Comparison of ENCODE assay signal across 8 cellular contexts in genomic region chr1:46133181-46133658, GRCh38. TPM values are rescaled to one million over a fixed set of nuclear protein-coding genes. Genes with fewer than 3 reads are reported as not detected.
DNase-seq lines count a peak whose midpoint lies in the region; ATAC-seq, FAIRE-seq and TF ChIP-seq lines count a peak whose summit lies in the region.

No MANE protein-coding gene starts in this region.

- peaks cover 8% of the 10 kb centered on the region for H3F3A ChIP-seq in GM23338 (replicated peaks; ENCODE audit: low read depth)

- peak overlapping the region; percentile 90; the same call in 1 of the 2 replicates for H2AFZ ChIP-seq in GM23338

- peak overlapping the region; percentile 85 for H3K4me3 Mint-ChIP-seq in activated T-cell treated with anti-CD3 and anti-CD28 coated beads, Interleukin-2, amount 50 U/mL, for 24 hours
- peak overlapping the region; percentile 93 for H3K4me3 Mint-ChIP-seq in GM23338

- H3K4me1 Mint-ChIP-seq in activated T-cell treated with anti-CD3 and anti-CD28 coated beads, Interleukin-2, amount 50 U/mL, for 24 hours (ENCODE audit: low read depth), result peaks cover 35% of the 10 kb centered on the region
- peaks cover 27% of the 10 kb centered on the region for H3K4me1 Mint-ChIP-seq in GM23338

- in situ Hi-C loops in astrocyte of the spinal cord (cut with HindIII; ENCODE audit: low sequenced_read_pairs), result no loop called here

- H3K4me2 ChIP-seq in GM23338, result peak overlapping the region; percentile 85

- H3K9me2 ChIP-seq in GM23338 (ENCODE audit: insufficient read depth), result no peaks in the 10 kb centered on the region

- H3K27me3 ChIP-seq in GM23338 (ENCODE audit: insufficient read depth), result peaks cover 18% of the 10 kb centered on the region

- peaks cover 2% of the 10 kb centered on the region for H3K36me3 Mint-ChIP-seq in activated T-cell treated with anti-CD3 and anti-CD28 coated beads, Interleukin-2, amount 50 U/mL, for 24 hours (ENCODE audit: low read depth)
- no peaks in the 10 kb centered on the region for H3K36me3 Mint-ChIP-seq in GM23338 (ENCODE audit: low read depth)

- H4K20me1 ChIP-seq in GM23338 (replicated peaks; ENCODE audit: insufficient read depth), result no peaks in the 10 kb centered on the region

- no peak for TF ChIP-seq CTCF in GM23338 (conservative IDR thresholded peaks at IDR 0.05; ENCODE audit: low read depth in 2 of 2)
- no peak for TF ChIP-seq CTCF in astrocyte of the spinal cord (IDR thresholded peaks at IDR 0.05; ENCODE audit: low read depth, low read length)
- TF ChIP-seq CTCF in kidney (IDR thresholded peaks at IDR 0.05; ENCODE audit: borderline replicate concordance, extremely low read depth, insufficient read depth), result no peak

- DNase-seq in activated T-cell treated with anti-CD3 and anti-CD28 coated beads, Interleukin-2, amount 50 U/mL, for 24 hours, result no peak
- no peak for DNase-seq in activated T-cell treated with anti-CD3 and anti-CD28 coated beads, Interleukin-2, amount 50 U/mL, for 48 hours
- DNase-seq in GM23338 (ENCODE audit: low spot score), result no peak
- DNase-seq in Kasumi-1 (lab: John Stamatoyannopoulos, UW), result peak; percentile 74 to 82
- DNase-seq in astrocyte of the spinal cord (ENCODE audit: low read depth, low spot score), result no peak
- no peak for DNase-seq in kidney
- peak in 23 of 49 donors; percentile 30 to 97 (median 83) for DNase-seq in substantia nigra (lab: John Stamatoyannopoulos, UW)
- DNase-seq in NCI-H2227 treated with DMSO at 0.1 percent for 48 hours (lab: John Stamatoyannopoulos, UW), result no peak

- H3K27me3 Mint-ChIP-seq in activated T-cell treated with anti-CD3 and anti-CD28 coated beads, Interleukin-2, amount 50 U/mL, for 24 hours, result peaks cover 62% of the 10 kb centered on the region
- peaks cover 9% of the 10 kb centered on the region for H3K27me3 Mint-ChIP-seq in GM23338 (ENCODE audit: insufficient read depth, low read depth, poor library complexity)

- H3K36me3 ChIP-seq in GM23338 (ENCODE audit: insufficient read depth), result no peaks in the 10 kb centered on the region
- no peaks in the 10 kb centered on the region for H3K36me3 ChIP-seq in kidney (ENCODE audit: control insufficient read depth in 1 of 2, insufficient read depth in 2 of 2, low read length in 2 of 2)

- FAIRE-seq in kidney (lab: Jason Lieb, UNC), result no peak

- peak overlapping the region; percentile 52 to 78 for H3K9ac ChIP-seq in kidney (ENCODE audit: low read length in 2 of 2)

- H3K9me3 Mint-ChIP-seq in activated T-cell treated with anti-CD3 and anti-CD28 coated beads, Interleukin-2, amount 50 U/mL, for 24 hours, result no peaks in the 10 kb centered on the region
- H3K9me3 Mint-ChIP-seq in GM23338, result no peaks in the 10 kb centered on the region

- H3K27ac ChIP-seq in GM23338 (ENCODE audit: low read depth) (peak overlapping the region; percentile 91), kidney (ENCODE audit: low read depth in 2 of 2, low read length in 2 of 2) (peak overlapping the region; percentile 85 to 92), substantia nigra (ENCODE audit: low read depth, low read length, poor library complexity, severe bottlenecking) (peak overlapping the region; percentile 93)

- peak overlapping the region; percentile 91 for H3K4me3 ChIP-seq in GM23338
- H3K4me3 ChIP-seq in astrocyte of the spinal cord (ENCODE audit: low read depth, low read length), result peak overlapping the region; percentile 71
- H3K4me3 ChIP-seq in kidney (ENCODE audit: low read length in 2 of 2), result peak overlapping the region; percentile 53 to 91

- peak; percentile 76 for ATAC-seq in GM23338

- H3K9me3 ChIP-seq in kidney (ENCODE audit: control insufficient read depth in 1 of 2, low read length in 2 of 2), result no peaks in the 10 kb centered on the region

- peaks cover 18% of the 10 kb centered on the region for H3K79me2 ChIP-seq in GM23338 (replicated peaks; ENCODE audit: insufficient read depth)

- intact Hi-C loops in kidney (cut with DNase I), result no loop called here

- H3K4me1 ChIP-seq in GM23338 (ENCODE audit: insufficient read depth) (peaks cover 23% of the 10 kb centered on the region), kidney (ENCODE audit: control insufficient read depth in 1 of 2, insufficient read depth in 1 of 2, low read depth in 1 of 2, low read length in 2 of 2) (peaks cover 7 to 8% of the 10 kb centered on the region in 2 donors)

- peak overlapping the region; percentile 97 for H3K27ac Mint-ChIP-seq in activated T-cell treated with anti-CD3 and anti-CD28 coated beads, Interleukin-2, amount 50 U/mL, for 24 hours
- H3K27ac Mint-ChIP-seq in GM23338, result peak overlapping the region; percentile 100

TF ChIP-seq in GM23338, 12 proteins besides CTCF, POLR2A, EP300 and RAD21:
- TF ChIP-seq, protein P1, sequence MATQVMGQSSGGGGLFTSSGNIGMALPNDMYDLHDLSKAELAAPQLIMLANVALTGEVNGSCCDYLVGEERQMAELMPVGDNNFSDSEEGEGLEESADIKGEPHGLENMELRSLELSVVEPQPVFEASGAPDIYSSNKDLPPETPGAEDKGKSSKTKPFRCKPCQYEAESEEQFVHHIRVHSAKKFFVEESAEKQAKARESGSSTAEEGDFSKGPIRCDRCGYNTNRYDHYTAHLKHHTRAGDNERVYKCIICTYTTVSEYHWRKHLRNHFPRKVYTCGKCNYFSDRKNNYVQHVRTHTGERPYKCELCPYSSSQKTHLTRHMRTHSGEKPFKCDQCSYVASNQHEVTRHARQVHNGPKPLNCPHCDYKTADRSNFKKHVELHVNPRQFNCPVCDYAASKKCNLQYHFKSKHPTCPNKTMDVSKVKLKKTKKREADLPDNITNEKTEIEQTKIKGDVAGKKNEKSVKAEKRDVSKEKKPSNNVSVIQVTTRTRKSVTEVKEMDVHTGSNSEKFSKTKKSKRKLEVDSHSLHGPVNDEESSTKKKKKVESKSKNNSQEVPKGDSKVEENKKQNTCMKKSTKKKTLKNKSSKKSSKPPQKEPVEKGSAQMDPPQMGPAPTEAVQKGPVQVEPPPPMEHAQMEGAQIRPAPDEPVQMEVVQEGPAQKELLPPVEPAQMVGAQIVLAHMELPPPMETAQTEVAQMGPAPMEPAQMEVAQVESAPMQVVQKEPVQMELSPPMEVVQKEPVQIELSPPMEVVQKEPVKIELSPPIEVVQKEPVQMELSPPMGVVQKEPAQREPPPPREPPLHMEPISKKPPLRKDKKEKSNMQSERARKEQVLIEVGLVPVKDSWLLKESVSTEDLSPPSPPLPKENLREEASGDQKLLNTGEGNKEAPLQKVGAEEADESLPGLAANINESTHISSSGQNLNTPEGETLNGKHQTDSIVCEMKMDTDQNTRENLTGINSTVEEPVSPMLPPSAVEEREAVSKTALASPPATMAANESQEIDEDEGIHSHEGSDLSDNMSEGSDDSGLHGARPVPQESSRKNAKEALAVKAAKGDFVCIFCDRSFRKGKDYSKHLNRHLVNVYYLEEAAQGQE (IDR thresholded peaks at IDR 0.05; ENCODE audit: unreplicated experiment), result no peak
- TF ChIP-seq POLR2AphosphoS5 (IDR thresholded peaks at IDR 0.05; ENCODE audit: low read depth), result peak; percentile 12; the same call in 1 of the 2 replicates
TF ChIP-seq in GM23338: peak in this region for 1.

RNA-seq across cellular contexts. Expression of gene PIK3R3, which starts 0.8 kb away (rescaled TPM):
- 8.0 and 8.6 TPM in 2 replicates for total RNA-seq in GM23338 (2014; rRNA removed; shearing (Covaris generic))
- polyA plus RNA-seq in GM23338 (2016; fragmentation: Nextera tagmentation; extraction: Ambion mirVana) (7.3 and 7.5 TPM in 2 replicates), kidney (ENCODE audit: insufficient read depth, low read depth, low replicate concordance) (9.7 TPM)
- total RNA-seq in kidney, result 44.2 TPM

RNA-seq across cellular contexts. Expression of gene TSPAN1, which starts 41.7 kb away (rescaled TPM):
- not detected in 2 replicates for total RNA-seq in GM23338 (2014; rRNA removed; shearing (Covaris generic))
- polyA plus RNA-seq in GM23338 (2016; fragmentation: Nextera tagmentation; extraction: Ambion mirVana), result not detected in 2 replicates
- total RNA-seq in kidney, result 578 TPM
- 518 TPM for polyA plus RNA-seq in kidney (ENCODE audit: insufficient read depth, low read depth, low replicate concordance)

RNA-seq across cellular contexts. Expression of gene P3R3URF, which starts 43.1 kb away (rescaled TPM):
- not detected in 2 replicates for total RNA-seq in GM23338 (2014; rRNA removed; shearing (Covaris generic))
- polyA plus RNA-seq in GM23338 (2016; fragmentation: Nextera tagmentation; extraction: Ambion mirVana), result not detected in 2 replicates
- not detected for total RNA-seq in kidney
- not detected for polyA plus RNA-seq in kidney (ENCODE audit: insufficient read depth, low read depth, low replicate concordance)

Comparison
In these comparisons a context has a peak if more than half of its experiments do, and no peak if none do; other contexts are left out.
1. DNase-seq: peak in Kasumi-1 (2 of 2); none in activated T-cell treated with anti-CD3 and anti-CD28 coated beads, Interleukin-2, amount 50 U/mL, for 24 hours (single experiment), activated T-cell treated with anti-CD3 and anti-CD28 coated beads, Interleukin-2, amount 50 U/mL, for 48 hours (0 of 2), GM23338 (single experiment), astrocyte of the spinal cord (single experiment), kidney (single experiment) and NCI-H2227 treated with DMSO at 0.1 percent for 48 hours (single experiment).
2. RNA of gene TSPAN1, which starts 41.7 kb away (total RNA-seq): 578 TPM in kidney (single experiment); not detected in GM23338; every median in the first group is over 100 times any median in the second.
3. Peak in every context shown above with its lines, with median percentiles within 50 percentile points of each other: H3K27ac ChIP-seq and H3K4me3 ChIP-seq.